In genomic region chr1:161636976-161637375, GRCh38 we compare ENCODE assay signal across 5 cellular contexts. TPM values are rescaled to one million over a fixed set of nuclear protein-coding genes. Genes with fewer than 3 reads are reported as not detected.
"Had no signal": no experiment of that assay in that cellular context is flagged by ENCODE, and none has a peak within 500 bp of the region (broad histone marks: within the 10 kb centered on the region; RNA-seq: fewer than 3 reads in every experiment).

No MANE protein-coding gene starts in this region.

RNA-seq across cellular contexts. Expression of gene FCGR3B, which starts 6.0 kb away (rescaled TPM):
- total RNA-seq: dermis blood vessel endothelial cell, mammary epithelial cell, pulmonary artery endothelial cell had no signal
- polyA plus RNA-seq: mammary epithelial cell; naive thymus-derived CD4-positive, alpha-beta T cell; neural cell had no signal

RNA-seq across cellular contexts. Expression of gene FCGR2B, which starts 26.0 kb away (rescaled TPM):
- total RNA-seq: dermis blood vessel endothelial cell, mammary epithelial cell, pulmonary artery endothelial cell had no signal
- polyA plus RNA-seq: mammary epithelial cell, neural cell had no signal
